ENCODE assay signal across 14 cellular contexts in genomic region chr5:113693205-113693553, GRCh38.
DNase-seq lines count a peak whose midpoint lies in the region; ATAC-seq and TF ChIP-seq lines count a peak whose summit lies in the region.
"Had no signal": no experiment of that assay in that cellular context is flagged by ENCODE, and none has a peak within 500 bp of the region (broad histone marks: within the 10 kb centered on the region; RNA-seq: fewer than 3 reads in every experiment).

No MANE protein-coding gene starts in this region.

- peak overlapping the region; percentile 57 for H3K56ac ChIP-seq in mesendoderm (ENCODE audit: low read length)

- no peaks in the 10 kb centered on the region for H3K36me3 ChIP-seq in mesendoderm (ENCODE audit: control insufficient read depth, insufficient read depth, low read length)
- H3K36me3 ChIP-seq in SJCRH30, result no peaks in the 10 kb centered on the region
- H3K36me3 ChIP-seq: tibial artery had no signal

- H3K9me3 ChIP-seq in SJCRH30 (replicated peaks), result no peaks in the 10 kb centered on the region; the same call in 1 of the 2 replicates
- H3K9me3 ChIP-seq: tibial artery had no signal

- H3K23ac ChIP-seq in mesendoderm (ENCODE audit: low read length), result no peak overlapping the region

- H2AK5ac ChIP-seq in mesendoderm (ENCODE audit: low read length), result no peak overlapping the region

- WGBS in mesendoderm (ENCODE audit: extremely low coverage, insufficient coverage, low lambda C conversion rate), result no CpG with 5 or more reads among the region's 8 CpGs

- peak overlapping the region; percentile 41 for H3K4me2 ChIP-seq in mesendoderm (ENCODE audit: low read length)

- no peak overlapping the region for H3K9ac ChIP-seq in mesendoderm (ENCODE audit: low read length)

- H3K4me3 ChIP-seq in choroid plexus epithelial cell (ENCODE audit: low read depth, low read length), result no peak overlapping the region
- H3K4me3 ChIP-seq in mesendoderm (ENCODE audit: low read length), result no peak overlapping the region
- no peak overlapping the region for H3K4me3 ChIP-seq in SJCRH30
- H3K4me3 ChIP-seq: SK-N-MC, tibial artery had no signal

- peak overlapping the region; percentile 92 for H3K18ac ChIP-seq in mesendoderm (ENCODE audit: low read length)

- intact Hi-C loops in left ventricle myocardium superior (cut with micrococcal nuclease), result no loop called here
- intact Hi-C loops in Right ventricle myocardium inferior (cut with DNase I), result no loop called here

- no peak for TF ChIP-seq CTCF in choroid plexus epithelial cell (conservative IDR thresholded peaks at IDR 0.05; ENCODE audit: low read depth, low read length)

- no peak overlapping the region for H4K8ac ChIP-seq in mesendoderm (ENCODE audit: low read depth, low read length)

- peaks cover 7% of the 10 kb centered on the region for H3K4me1 ChIP-seq in mesendoderm (ENCODE audit: control insufficient read depth, low read depth, low read length)
- H3K4me1 ChIP-seq in SJCRH30, result no peaks in the 10 kb centered on the region

- no peak overlapping the region for H4K5ac ChIP-seq in mesendoderm (ENCODE audit: low read length)

- ATAC-seq in left ventricle myocardium superior (no peak), Right ventricle myocardium inferior (no peak), GM18517 (IDR thresholded peaks at IDR 0.05; ENCODE audit: unreplicated experiment) (no peak), esophagus mucosa (no peak)

- H3K27ac ChIP-seq in mesendoderm (ENCODE audit: low read depth, low read length) (peak overlapping the region; percentile 94), SJCRH30 (no peak overlapping the region)
- H3K27ac ChIP-seq: SK-N-MC, tibial artery had no signal

- H3K79me1 ChIP-seq in mesendoderm (ENCODE audit: low read length), result no peaks in the 10 kb centered on the region

- H3K79me2 ChIP-seq in mesendoderm (ENCODE audit: control insufficient read depth, insufficient read depth, low read length), result no peaks in the 10 kb centered on the region

- peak overlapping the region; percentile 67 for H2BK15ac ChIP-seq in mesendoderm (replicated peaks; ENCODE audit: low read depth)

- H2BK5ac ChIP-seq in mesendoderm (ENCODE audit: low read length), result no peak overlapping the region

- H3K4ac ChIP-seq in mesendoderm (ENCODE audit: low read depth, low read length), result peak overlapping the region; percentile 55

- H3K27me3 ChIP-seq in mesendoderm (ENCODE audit: insufficient read depth, low read length, poor library complexity), result no peaks in the 10 kb centered on the region
- H3K27me3 ChIP-seq in SJCRH30, result peaks cover 7% of the 10 kb centered on the region; the same call in 1 of the 2 replicates

- peak overlapping the region; percentile 78 for H2BK120ac ChIP-seq in mesendoderm (ENCODE audit: low read depth, low read length)

- peak; percentile 31 for DNase-seq in left ventricle myocardium superior
- no peak for DNase-seq in Right ventricle myocardium inferior (ENCODE audit: missing footprints)
- peak; percentile 5 for DNase-seq in choroid plexus epithelial cell (ENCODE audit: low read depth)
- peak; percentile 79 for DNase-seq in mesendoderm
- no peak for DNase-seq in NCI-H2196 treated with DMSO at 0.1 percent for 48 hours (lab: John Stamatoyannopoulos, UW; ENCODE audit: unreplicated experiment)
- no peak for DNase-seq in SJCRH30
- DNase-seq: activated CD4-positive, alpha-beta T cell treated with anti-CD3 and anti-CD28 coated beads, Interleukin-2, amount 10 ng/mL, durations not matched to agents 24 days and 14 days; activated naive CD4-positive, alpha-beta T cell treated with anti-CD3 and anti-CD28 coated beads, Interleukin-2, amount 50 U/mL, for 16 hours; foreskin fibroblast; stimulated activated CD4-positive, alpha-beta T cell treated with anti-CD3 and anti-CD28 coated beads, Interleukin-4, amount 100 ng/mL, for 24 hours; tibial artery had no signal

Comparison
In these comparisons a context has a peak if more than half of its experiments do, and no peak if none do; other contexts are left out.
1. DNase-seq: peak in left ventricle myocardium superior (single experiment), choroid plexus epithelial cell (single experiment) and mesendoderm (single experiment); none in Right ventricle myocardium inferior (single experiment), NCI-H2196 treated with DMSO at 0.1 percent for 48 hours (single experiment) and SJCRH30 (0 of 2).